In the genomic region with DNA sequence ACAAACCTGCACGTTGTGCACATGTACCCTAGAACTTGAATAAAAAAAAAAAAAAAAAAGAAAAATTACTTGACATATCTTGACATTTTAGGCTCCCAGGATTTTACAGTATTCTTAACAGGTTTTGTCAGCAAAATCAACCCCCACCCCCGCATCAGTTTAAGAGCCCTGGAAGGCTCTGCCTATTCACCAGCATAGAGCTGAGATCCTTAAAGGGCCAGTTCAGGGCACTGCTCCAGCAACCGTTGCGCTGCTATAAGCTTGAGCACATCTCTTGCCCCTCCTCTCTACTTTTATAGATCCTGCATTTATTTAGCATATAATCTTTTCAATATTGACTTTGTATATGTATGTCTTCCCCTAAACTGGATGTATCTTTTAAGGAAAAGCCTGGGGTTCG, we compare ENCODE assay signal across 8 cellular contexts. TPM values are rescaled to one million over a fixed set of nuclear protein-coding genes. Genes with fewer than 3 reads are reported as not detected.
DNase-seq lines count a peak whose midpoint lies in the region; ATAC-seq and TF ChIP-seq lines count a peak whose summit lies in the region.

No MANE protein-coding gene starts in this region.

- peaks cover 12% of the 10 kb centered on the region for H3K79me1 ChIP-seq in trophoblast cell (ENCODE audit: low read length)

- peaks cover 8% of the 10 kb centered on the region for H3K4me1 ChIP-seq in OCI-LY3 (ENCODE audit: low read length)
- peaks cover 0 to 44% (median 36%) of the 10 kb centered on the region in 9 donors for H3K4me1 ChIP-seq in heart right ventricle
- H3K4me1 ChIP-seq in trophoblast cell (ENCODE audit: control insufficient read depth in 1 of 2, insufficient read depth in 2 of 2, low read length in 2 of 2), result peaks cover 0 to 7% of the 10 kb centered on the region in 2 experiments

- H4K20me1 ChIP-seq in OCI-LY3 (ENCODE audit: insufficient read depth, low read length), result peaks cover 36% of the 10 kb centered on the region

- intact Hi-C loops in heart right ventricle (cut with DNase I), result loop anchor here in 4 of 10 donors (5.0 to 10.0 kb wide), 4 partner anchors 34 to 81 kb away; a partner anchor contains a TSS

- H2AFZ ChIP-seq in OCI-LY3 (ENCODE audit: low read depth, low read length), result peak overlapping the region; percentile 97
- no peak overlapping the region for H2AFZ ChIP-seq in trophoblast cell (ENCODE audit: insufficient read depth, low read length, poor library complexity)

- H4K8ac ChIP-seq in trophoblast cell (ENCODE audit: low read depth, low read length), result no peak overlapping the region

- ATAC-seq in HG03378 (IDR thresholded peaks at IDR 0.05; ENCODE audit: unreplicated experiment) (peak; percentile 11), heart right ventricle (peak in 6 of 8 donors; percentile 26 to 57 (median 48)), GM18861 (IDR thresholded peaks at IDR 0.05; ENCODE audit: unreplicated experiment) (no peak)
- ATAC-seq in activated naive CD8-positive, alpha-beta T cell treated with anti-CD3 and anti-CD28 coated beads, Interleukin-2, amount 50 U/mL, for 24 hours, result peak; percentile 65

- H3K36me3 Mint-ChIP-seq in activated naive CD8-positive, alpha-beta T cell treated with anti-CD3 and anti-CD28 coated beads, Interleukin-2, amount 50 U/mL, for 24 hours (ENCODE audit: low read depth), result peaks cover 22% of the 10 kb centered on the region

- H3K4me2 ChIP-seq in OCI-LY3 (ENCODE audit: low read length), result peak overlapping the region; percentile 83
- H3K4me2 ChIP-seq in trophoblast cell (ENCODE audit: low read length), result peak overlapping the region; percentile 88

- no peaks in the 10 kb centered on the region for H3K27me3 ChIP-seq in OCI-LY3 (ENCODE audit: low read depth, low read length)
- H3K27me3 ChIP-seq in heart right ventricle, result no peaks in the 10 kb centered on the region
- no peaks in the 10 kb centered on the region for H3K27me3 ChIP-seq in trophoblast cell (ENCODE audit: insufficient read depth, low read length)

- peaks cover 45% of the 10 kb centered on the region for H3K4me1 Mint-ChIP-seq in activated naive CD8-positive, alpha-beta T cell treated with anti-CD3 and anti-CD28 coated beads, Interleukin-2, amount 50 U/mL, for 24 hours

- H3K4me3 ChIP-seq in OCI-LY3 (ENCODE audit: low read length), result peak overlapping the region; percentile 98
- H3K4me3 ChIP-seq in heart right ventricle, result peak overlapping the region; percentile 71 to 97 (median 84)
- H3K4me3 ChIP-seq in trophoblast cell (ENCODE audit: low read depth, low read length), result no peak overlapping the region

- no peak overlapping the region for H4K12ac ChIP-seq in trophoblast cell (ENCODE audit: low read depth, low read length)

- H3K79me2 ChIP-seq in OCI-LY3 (ENCODE audit: low read length) (peaks cover 43% of the 10 kb centered on the region), trophoblast cell (ENCODE audit: control insufficient read depth, insufficient read depth, low read length, poor library complexity) (peaks cover 28% of the 10 kb centered on the region)

- H3K36me3 ChIP-seq in OCI-LY3 (replicated peaks; ENCODE audit: low read depth, low read length) (peaks cover 15% of the 10 kb centered on the region), heart right ventricle (peaks cover 0 to 24% (median 8%) of the 10 kb centered on the region in 9 donors), trophoblast cell (ENCODE audit: control insufficient read depth in 1 of 2, insufficient read depth in 2 of 2, low read length in 2 of 2) (peaks cover 12 to 13% of the 10 kb centered on the region in 2 experiments)

- no peak overlapping the region for H2BK5ac ChIP-seq in trophoblast cell (ENCODE audit: low read depth, low read length, poor library complexity)

- H3K14ac ChIP-seq in trophoblast cell (ENCODE audit: low read length), result no peak overlapping the region

- no peak overlapping the region for H3K23ac ChIP-seq in trophoblast cell (ENCODE audit: low read length)

- H2AK5ac ChIP-seq in trophoblast cell (ENCODE audit: low read length), result no peak overlapping the region

- H2BK120ac ChIP-seq in trophoblast cell (ENCODE audit: insufficient read depth, low read length, poor library complexity), result no peak overlapping the region

- no peak overlapping the region for H3K4ac ChIP-seq in trophoblast cell (ENCODE audit: low read depth, low read length)

- peak overlapping the region; percentile 100 for H3K4me3 Mint-ChIP-seq in activated naive CD8-positive, alpha-beta T cell treated with anti-CD3 and anti-CD28 coated beads, Interleukin-2, amount 50 U/mL, for 24 hours

- H3K9me3 Mint-ChIP-seq in activated naive CD8-positive, alpha-beta T cell treated with anti-CD3 and anti-CD28 coated beads, Interleukin-2, amount 50 U/mL, for 24 hours, result no peaks in the 10 kb centered on the region

- no peak overlapping the region for H3K18ac ChIP-seq in trophoblast cell (ENCODE audit: low read length)

- H3K27ac Mint-ChIP-seq in activated naive CD8-positive, alpha-beta T cell treated with anti-CD3 and anti-CD28 coated beads, Interleukin-2, amount 50 U/mL, for 24 hours, result peak overlapping the region; percentile 93

- DNase-seq in DMS79 treated with DMSO at 0.1 percent for 48 hours (lab: John Stamatoyannopoulos, UW) (peak; percentile 85), heart right ventricle (peak; percentile 30), trophoblast cell (peak in 1 of 2 donors; percentile 41), NCI-H524 treated with DMSO at 0.1 percent for 48 hours (lab: John Stamatoyannopoulos, UW) (no peak)
- peak; percentile 22 for DNase-seq in activated naive CD8-positive, alpha-beta T cell treated with anti-CD3 and anti-CD28 coated beads, Interleukin-2, amount 50 U/mL, for 24 hours

- H4K91ac ChIP-seq in trophoblast cell (ENCODE audit: low read depth, low read length), result no peak overlapping the region

- TF ChIP-seq CTCF in OCI-LY3 (IDR thresholded peaks at IDR 0.05; ENCODE audit: low read depth, low read length) (no peak), heart right ventricle (IDR thresholded peaks at IDR 0.05) (no peak)

- H3K27ac ChIP-seq in OCI-LY3 (ENCODE audit: low read length), result peak overlapping the region; percentile 75; the same call in 1 of the 2 replicates
- H3K27ac ChIP-seq in heart right ventricle, result peak overlapping the region; percentile 86 to 97 (median 94)
- H3K27ac ChIP-seq in trophoblast cell (ENCODE audit: low read depth, low read length), result no peak overlapping the region

- H2BK12ac ChIP-seq in trophoblast cell (ENCODE audit: low read length), result no peak overlapping the region

- H3K9me3 ChIP-seq in OCI-LY3 (ENCODE audit: insufficient read depth, low read length), result no peaks in the 10 kb centered on the region
- H3K9me3 ChIP-seq in heart right ventricle, result no peaks in the 10 kb centered on the region
- no peaks in the 10 kb centered on the region for H3K9me3 ChIP-seq in trophoblast cell (ENCODE audit: insufficient read depth, low read depth, low read length)

- no peaks in the 10 kb centered on the region for H3K27me3 Mint-ChIP-seq in activated naive CD8-positive, alpha-beta T cell treated with anti-CD3 and anti-CD28 coated beads, Interleukin-2, amount 50 U/mL, for 24 hours

- 8% methylated on average over 5 of the region's 5 CpGs for whole genome bisulfite sequencing in heart right ventricle, 2 donors
- no CpG with 5 or more reads among the region's 5 CpGs for whole genome bisulfite sequencing in trophoblast cell (ENCODE audit: extremely low coverage, insufficient coverage, insufficient read length)

- H3K9ac ChIP-seq in OCI-LY3 (ENCODE audit: low read length) (peak overlapping the region; percentile 94), trophoblast cell (ENCODE audit: low read length) (no peak overlapping the region)

RNA-seq across cellular contexts. Expression of a gene that starts 0.7 kb away (rescaled TPM):
- total RNA-seq in heart right ventricle, result 10 to 100 TPM; 48.8 to 71.5 (median 64.2) TPM
- 10 to 100 TPM; 18.7 to 21.6 TPM for polyA plus RNA-seq in heart right ventricle
- 59.1 and 59.3 TPM in 2 replicates for polyA plus RNA-seq in trophoblast cell (2013)

RNA-seq across cellular contexts. Expression of a gene that starts 35.2 kb away (rescaled TPM):
- 10 to 100 TPM; 16.2 to 33.6 (median 22.0) TPM for total RNA-seq in heart right ventricle
- polyA plus RNA-seq in heart right ventricle, result 10 to 100 TPM; 13.0 to 28.1 TPM
- 23.4 and 25.7 TPM in 2 replicates for polyA plus RNA-seq in trophoblast cell (2013)

RNA-seq across cellular contexts. Expression of a gene that starts 45.2 kb away (rescaled TPM):
- 10 to 100 TPM; 27.8 to 47.3 (median 39.3) TPM for total RNA-seq in heart right ventricle
- 10 to 100 TPM in 1 of 2 donors, 1 to 10 TPM in 1; 9.9 to 15.1 TPM for polyA plus RNA-seq in heart right ventricle
- 15.6 and 16.7 TPM in 2 replicates for polyA plus RNA-seq in trophoblast cell (2013)

RNA-seq across cellular contexts. Expression of a gene that starts 55.8 kb away (rescaled TPM):
- total RNA-seq in heart right ventricle, result 100 to 1,000 TPM in 5 of 10 donors, 10 to 100 TPM in 5; 71.7 to 215 (median 99.9) TPM
- polyA plus RNA-seq in heart right ventricle, result 100 to 1,000 TPM; 319 to 883 TPM
- polyA plus RNA-seq in trophoblast cell (2013), result 876 and 888 TPM in 2 replicates
